Comparison of ENCODE assay signal across 24 cellular contexts in genomic region chr10:22850541-22850940, GRCh38.
DNase-seq lines count a peak whose midpoint lies in the region; ATAC-seq, FAIRE-seq and TF ChIP-seq lines count a peak whose summit lies in the region.
"Had no signal": no experiment of that assay in that cellular context is flagged by ENCODE, and none has a peak within 500 bp of the region (broad histone marks: within the 10 kb centered on the region; RNA-seq: fewer than 3 reads in every experiment).

No MANE protein-coding gene starts in this region.

- H3K27ac ChIP-seq in astrocyte (ENCODE audit: low read depth, low read length) (no peak overlapping the region), gastroesophageal sphincter (peak overlapping the region in 3 of 4 donors; percentile 32 to 82 (median 74)), suprapubic skin (peak overlapping the region; percentile 86)

- TF ChIP-seq EP300 in gastroesophageal sphincter (IDR thresholded peaks at IDR 0.05) (no peak), suprapubic skin (IDR thresholded peaks at IDR 0.05) (no peak)

- H3K9me3 ChIP-seq in astrocyte (ENCODE audit: insufficient read depth, low read depth, low read length) (no peaks in the 10 kb centered on the region), gastroesophageal sphincter (no peaks in the 10 kb centered on the region), suprapubic skin (no peaks in the 10 kb centered on the region)
- H3K9me3 ChIP-seq: left lung had no signal

- H3K4me1 Mint-ChIP-seq in astrocyte (ENCODE audit: low read depth, unreplicated experiment) = peaks cover 11% of the 10 kb centered on the region

- H3K27me3 ChIP-seq in astrocyte (ENCODE audit: insufficient read depth, low read length) (no peaks in the 10 kb centered on the region), gastroesophageal sphincter (no peaks in the 10 kb centered on the region), suprapubic skin (no peaks in the 10 kb centered on the region)
- H3K27me3 ChIP-seq: left lung had no signal

- FAIRE-seq in astrocyte (lab: Jason Lieb, UNC) = no peak
- FAIRE-seq: D721Med, TTC549 had no signal

- H3K27me3 Mint-ChIP-seq in astrocyte (ENCODE audit: low read depth, unreplicated experiment) = no peaks in the 10 kb centered on the region
- H3K27me3 Mint-ChIP-seq: activated naive CD8-positive, alpha-beta T cell; activated T-cell treated with anti-CD3 and anti-CD28 coated beads, Interleukin-2, amount 50 U/mL, for 24 hours; CD4-positive, alpha-beta T cell had no signal

- ATAC-seq in gastroesophageal sphincter = no peak
- ATAC-seq: left lung, sciatic nerve had no signal

- H3K36me3 ChIP-seq in astrocyte (ENCODE audit: insufficient read depth, low read length) = no peaks in the 10 kb centered on the region
- no peaks in the 10 kb centered on the region for H3K36me3 ChIP-seq in gastroesophageal sphincter
- H3K36me3 ChIP-seq in suprapubic skin = no peaks in the 10 kb centered on the region
- H3K36me3 ChIP-seq: left lung had no signal

- no peak overlapping the region for H3K9ac ChIP-seq in astrocyte (ENCODE audit: low read length)

- H3K4me2 ChIP-seq in astrocyte (ENCODE audit: low read length) = no peak overlapping the region

- no peak overlapping the region for H3K4me3 ChIP-seq in astrocyte (ENCODE audit: insufficient read depth, low read depth, low read length)
- H3K4me3 ChIP-seq in gastroesophageal sphincter = no peak overlapping the region
- no peak overlapping the region for H3K4me3 ChIP-seq in suprapubic skin
- H3K4me3 ChIP-seq: left lung had no signal

- H3K27ac Mint-ChIP-seq in astrocyte (ENCODE audit: unreplicated experiment) = no peak overlapping the region
- H3K27ac Mint-ChIP-seq: activated naive CD8-positive, alpha-beta T cell; activated T-cell treated with anti-CD3 and anti-CD28 coated beads, Interleukin-2, amount 50 U/mL, for 24 hours; CD4-positive, alpha-beta T cell; immature natural killer cell had no signal

- no peaks in the 10 kb centered on the region for H4K20me1 ChIP-seq in astrocyte (ENCODE audit: insufficient read depth, low read length)

- 60% methylated on average over 1 of the region's 3 CpGs; no CpG with 5 or more reads in 1 of the 2 donors for WGBS in gastroesophageal sphincter (ENCODE audit: low coverage in 1 of 2), 2 donors
- 73% methylated on average over 3 of the region's 3 CpGs for WGBS in suprapubic skin

- TF ChIP-seq POLR2A in gastroesophageal sphincter (IDR thresholded peaks at IDR 0.05) (no peak), suprapubic skin (IDR thresholded peaks at IDR 0.05) (no peak)

- no peaks in the 10 kb centered on the region for H3K9me3 Mint-ChIP-seq in astrocyte (ENCODE audit: unreplicated experiment)
- H3K9me3 Mint-ChIP-seq: activated T-cell treated with anti-CD3 and anti-CD28 coated beads, Interleukin-2, amount 50 U/mL, for 24 hours; CD4-positive, alpha-beta T cell; central memory CD8-positive, alpha-beta T cell; immature natural killer cell had no signal

- H3K4me3 Mint-ChIP-seq in astrocyte (ENCODE audit: unreplicated experiment) = no peak overlapping the region
- H3K4me3 Mint-ChIP-seq: activated naive CD8-positive, alpha-beta T cell; activated T-cell treated with anti-CD3 and anti-CD28 coated beads, Interleukin-2, amount 50 U/mL, for 24 hours; CD4-positive, alpha-beta T cell; central memory CD8-positive, alpha-beta T cell; immature natural killer cell had no signal

- DNase-seq in M059J (ENCODE audit: low read depth) = peak; percentile 9
- DNase-seq in astrocyte (ENCODE audit: low read depth) = peak; percentile 46
- DNase-seq in suprapubic skin (ENCODE audit: low spot score in 2 of 2) = no peak
- DNase-seq in SW 1271 (lab: John Stamatoyannopoulos, UW) = no peak
- DNase-seq in NCI-H1436 treated with DMSO at 0.1 percent for 48 hours (lab: John Stamatoyannopoulos, UW) = no peak
- DNase-seq in NCI-H82 (lab: John Stamatoyannopoulos, UW) = no peak
- DNase-seq: activated effector memory CD4-positive, alpha-beta T cell treated with anti-CD3 and anti-CD28 coated beads, Interleukin-2, amount 50 U/mL, for 16 hours; activated T-cell treated with anti-CD3 and anti-CD28 coated beads, Interleukin-2, amount 50 U/mL, for 24 hours; aorta; CD4-positive, alpha-beta T cell; immature natural killer cell; left lung; NCI-H1105; NCI-H187 treated with DMSO at 0.1 percent for 48 hours; NCI-H2171; NCI-H510A; stimulated activated CD4-positive, alpha-beta T cell treated with anti-CD3 and anti-CD28 coated beads, Interleukin-4, amount 100 ng/mL, for 1 hour; T-helper 1 cell had no signal

- no peaks in the 10 kb centered on the region for H3K79me2 ChIP-seq in astrocyte (ENCODE audit: insufficient read depth, low read length)

- no peak overlapping the region for H2AFZ ChIP-seq in astrocyte (ENCODE audit: low read depth, low read length)

- peaks cover 3% of the 10 kb centered on the region for H3K4me1 ChIP-seq in astrocyte (ENCODE audit: insufficient read depth, low read length)
- peaks cover 0 to 23% (median 6%) of the 10 kb centered on the region in 3 donors for H3K4me1 ChIP-seq in gastroesophageal sphincter
- H3K4me1 ChIP-seq in suprapubic skin = peaks cover 22% of the 10 kb centered on the region
- H3K4me1 ChIP-seq: left lung had no signal

- no peaks in the 10 kb centered on the region for H3K36me3 Mint-ChIP-seq in astrocyte (ENCODE audit: low read depth, unreplicated experiment)
- H3K36me3 Mint-ChIP-seq: activated naive CD8-positive, alpha-beta T cell; immature natural killer cell had no signal

- TF ChIP-seq CTCF in astrocyte (IDR thresholded peaks at IDR 0.05; ENCODE audit: insufficient read depth, low read depth, low read length) (no peak), gastroesophageal sphincter (IDR thresholded peaks at IDR 0.05) (no peak), suprapubic skin (IDR thresholded peaks at IDR 0.05) (no peak)

Comparison
In these comparisons a context has a peak if more than half of its experiments do, and no peak if none do; other contexts are left out.
1. DNase-seq: peak in M059J (single experiment) and astrocyte (single experiment); none in suprapubic skin (0 of 2), SW 1271 (0 of 2), NCI-H1436 treated with DMSO at 0.1 percent for 48 hours (single experiment) and NCI-H82 (single experiment).